In the genomic region with DNA sequence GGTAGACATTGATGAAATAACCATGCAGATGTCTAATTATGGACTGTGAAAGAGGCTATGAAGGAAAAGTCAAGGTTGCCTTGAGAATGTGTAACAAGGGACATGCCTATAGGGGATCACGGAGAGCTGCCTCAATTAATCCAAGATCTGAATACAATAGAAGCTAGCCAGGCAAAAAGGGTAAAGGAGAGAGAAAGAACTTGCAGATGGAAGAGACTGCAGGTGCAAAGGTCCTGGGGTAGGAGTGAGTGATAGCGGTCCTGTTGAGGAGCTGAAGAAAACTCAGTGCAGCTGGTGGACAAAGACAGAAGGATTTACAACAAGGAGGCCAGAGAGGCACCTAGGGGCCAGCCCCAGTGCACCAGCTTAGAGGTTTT, we compare ENCODE assay signal across 13 cellular contexts. TPM values are rescaled to one million over a fixed set of nuclear protein-coding genes. Genes with fewer than 3 reads are reported as not detected.
DNase-seq lines count a peak whose midpoint lies in the region; ATAC-seq, FAIRE-seq and TF ChIP-seq lines count a peak whose summit lies in the region.
"Had no signal": no experiment of that assay in that cellular context is flagged by ENCODE, and none has a peak within 500 bp of the region (broad histone marks: within the 10 kb centered on the region; RNA-seq: fewer than 3 reads in every experiment).

No MANE protein-coding gene starts in this region.

- H3K27me3 ChIP-seq in vagina, result no peaks in the 10 kb centered on the region

- POLR2A ChIA-PET in activated CD4-positive, alpha-beta memory T cell treated with anti-CD3 and anti-CD28 coated beads for 36 hours (lab: Charles Lee), result interaction anchor here (0.7 to 2.1 kb wide), 12 partner anchors 9 to 99 kb away, joined by 3 to 19 read pairs (median 4); no protein-coding TSS in a partner anchor

- H3K9me3 ChIP-seq in vagina, result no peaks in the 10 kb centered on the region
- H3K9me3 ChIP-seq in kidney (ENCODE audit: control insufficient read depth in 1 of 2, low read length in 2 of 2), result no peaks in the 10 kb centered on the region

- TF ChIP-seq POLR2A in vagina (IDR thresholded peaks at IDR 0.05), result no peak

- H3K4me3 Mint-ChIP-seq in activated naive CD4-positive, alpha-beta T cell treated with anti-CD3 and anti-CD28 coated beads, Interleukin-2, amount 50 U/mL, for 24 hours, result peak overlapping the region; percentile 81
- peak overlapping the region; percentile 82 for H3K4me3 Mint-ChIP-seq in activated CD4-positive, alpha-beta memory T cell treated with anti-CD3 and anti-CD28 coated beads for 36 hours
- H3K4me3 Mint-ChIP-seq in immature natural killer cell, result peak overlapping the region; percentile 88 to 92 (median 89)

- no peak overlapping the region for H3K9ac ChIP-seq in kidney (ENCODE audit: low read length in 2 of 2)

- H3K4me1 Mint-ChIP-seq in activated naive CD4-positive, alpha-beta T cell treated with anti-CD3 and anti-CD28 coated beads, Interleukin-2, amount 50 U/mL, for 24 hours, result peaks cover 67% of the 10 kb centered on the region
- peaks cover 64% of the 10 kb centered on the region for H3K4me1 Mint-ChIP-seq in activated CD4-positive, alpha-beta memory T cell treated with anti-CD3 and anti-CD28 coated beads for 36 hours (ENCODE audit: low read depth)
- H3K4me1 Mint-ChIP-seq in immature natural killer cell, result peaks cover 74 to 80% of the 10 kb centered on the region in 2 donors

- H3K9me3 Mint-ChIP-seq in activated naive CD4-positive, alpha-beta T cell treated with anti-CD3 and anti-CD28 coated beads, Interleukin-2, amount 50 U/mL, for 24 hours, result no peaks in the 10 kb centered on the region
- H3K9me3 Mint-ChIP-seq in activated CD4-positive, alpha-beta memory T cell treated with anti-CD3 and anti-CD28 coated beads for 36 hours, result no peaks in the 10 kb centered on the region
- H3K9me3 Mint-ChIP-seq in immature natural killer cell, result no peaks in the 10 kb centered on the region

- H3K27ac ChIP-seq in vagina (peak overlapping the region; percentile 84), kidney (ENCODE audit: low read depth in 2 of 2, low read length in 2 of 2) (no peak overlapping the region)

- H3K36me3 ChIP-seq in vagina, result no peaks in the 10 kb centered on the region
- no peaks in the 10 kb centered on the region for H3K36me3 ChIP-seq in kidney (ENCODE audit: control insufficient read depth in 1 of 2, insufficient read depth in 2 of 2, low read length in 2 of 2)

- no peaks in the 10 kb centered on the region for H3K36me3 Mint-ChIP-seq in activated naive CD4-positive, alpha-beta T cell treated with anti-CD3 and anti-CD28 coated beads, Interleukin-2, amount 50 U/mL, for 24 hours
- H3K36me3 Mint-ChIP-seq in activated CD4-positive, alpha-beta memory T cell treated with anti-CD3 and anti-CD28 coated beads for 36 hours, result peaks cover 30% of the 10 kb centered on the region
- H3K36me3 Mint-ChIP-seq in immature natural killer cell, result peaks cover 11 to 22% (median 11%) of the 10 kb centered on the region in 3 donors

- H3K4me1 ChIP-seq in vagina (peaks cover 65% of the 10 kb centered on the region), kidney (ENCODE audit: control insufficient read depth in 1 of 2, insufficient read depth in 1 of 2, low read depth in 1 of 2, low read length in 2 of 2) (no peaks in the 10 kb centered on the region)

- no peak for FAIRE-seq in kidney (lab: Jason Lieb, UNC)

- peaks cover 1% of the 10 kb centered on the region for H3K27me3 Mint-ChIP-seq in activated naive CD4-positive, alpha-beta T cell treated with anti-CD3 and anti-CD28 coated beads, Interleukin-2, amount 50 U/mL, for 24 hours
- H3K27me3 Mint-ChIP-seq in activated CD4-positive, alpha-beta memory T cell treated with anti-CD3 and anti-CD28 coated beads for 36 hours, result no peaks in the 10 kb centered on the region
- H3K27me3 Mint-ChIP-seq in immature natural killer cell (ENCODE audit: low read depth in 3 of 3), result peaks cover 8 to 18% (median 13%) of the 10 kb centered on the region in 3 donors

- ATAC-seq in HG03354 (IDR thresholded peaks at IDR 0.05; ENCODE audit: poor library complexity, severe bottlenecking, unreplicated experiment), result no peak
- no peak for ATAC-seq in GM18858 (IDR thresholded peaks at IDR 0.05; ENCODE audit: unreplicated experiment)

- no peak overlapping the region for H3K4me3 ChIP-seq in vagina
- no peak overlapping the region for H3K4me3 ChIP-seq in kidney (ENCODE audit: low read length in 2 of 2)

- DNase-seq in activated naive CD4-positive, alpha-beta T cell treated with anti-CD3 and anti-CD28 coated beads, Interleukin-2, amount 50 U/mL, for 16 hours, result no peak
- DNase-seq in activated CD4-positive, alpha-beta memory T cell treated with anti-CD3 and anti-CD28 coated beads for 36 hours, result no peak
- DNase-seq in immature natural killer cell (no peak), vagina (ENCODE audit: extremely low spot score in 2 of 2) (no peak), kidney (no peak)
- DNase-seq: erythroblast; GOT3; NCI-H345; Right ventricle myocardium superior; stimulated activated CD4-positive, alpha-beta T cell treated with anti-CD3 and anti-CD28 coated beads, Interleukin-12 subunit alpha, Interleukin-12 subunit beta, amount 100 ng/mL, for 4 hours had no signal

- no peak for TF ChIP-seq CTCF in vagina (IDR thresholded peaks at IDR 0.05)
- TF ChIP-seq CTCF in kidney (IDR thresholded peaks at IDR 0.05; ENCODE audit: borderline replicate concordance, extremely low read depth, insufficient read depth), result no peak

- intact Hi-C loops in activated CD4-positive, alpha-beta memory T cell treated with anti-CD3 and anti-CD28 coated beads for 36 hours (cut with micrococcal nuclease), result no loop called here
- intact Hi-C loops in vagina (cut with DNase I) (no loop called here), kidney (cut with DNase I) (no loop called here)

- H3K27ac Mint-ChIP-seq in activated naive CD4-positive, alpha-beta T cell treated with anti-CD3 and anti-CD28 coated beads, Interleukin-2, amount 50 U/mL, for 24 hours, result peak overlapping the region; percentile 31
- peak overlapping the region; percentile 85 for H3K27ac Mint-ChIP-seq in activated CD4-positive, alpha-beta memory T cell treated with anti-CD3 and anti-CD28 coated beads for 36 hours
- peak overlapping the region; percentile 81 to 97 (median 97) for H3K27ac Mint-ChIP-seq in immature natural killer cell

- CTCF ChIA-PET in activated CD4-positive, alpha-beta memory T cell treated with anti-CD3 and anti-CD28 coated beads for 36 hours (lab: Charles Lee), result interaction anchor here (0.9 to 2.9 kb wide), 7 partner anchors 15 to 154 kb away, joined by 3 to 37 read pairs (median 5); a partner anchor contains a TSS

RNA-seq across cellular contexts. Expression of a gene that starts 15.9 kb away (rescaled TPM):
- 10 to 100 TPM; 14.5 to 15.2 TPM for total RNA-seq in activated CD4-positive, alpha-beta memory T cell treated with anti-CD3 and anti-CD28 coated beads for 36 hours
- under 1 TPM in 1 of 3 donors, not detected in 2; 0.12 TPM for polyA plus RNA-seq in immature natural killer cell
- 296 TPM for total RNA-seq in vagina
- total RNA-seq in kidney, result 0.31 TPM
- 2.2 TPM for polyA plus RNA-seq in kidney (ENCODE audit: insufficient read depth, low read depth, low replicate concordance)
- total RNA-seq: Right ventricle myocardium superior had no signal

RNA-seq across cellular contexts. Expression of a gene that starts 48.0 kb away (rescaled TPM):
- total RNA-seq in activated CD4-positive, alpha-beta memory T cell treated with anti-CD3 and anti-CD28 coated beads for 36 hours, result 100 to 1,000 TPM; 137 to 145 TPM
- polyA plus RNA-seq in immature natural killer cell, result 10 to 100 TPM; 29.6 to 50.9 (median 43.2) TPM
- total RNA-seq in vagina, result not detected
- 7.1 TPM for total RNA-seq in kidney
- polyA plus RNA-seq in kidney (ENCODE audit: insufficient read depth, low read depth, low replicate concordance), result 0.17 TPM
- total RNA-seq: Right ventricle myocardium superior had no signal

Comparison
In these comparisons a context has a peak if more than half of its experiments do, and no peak if none do; other contexts are left out.
1. H3K27ac Mint-ChIP-seq: peak in every context shown above with its lines; median percentile 97 in immature natural killer cell; 85 in activated CD4-positive, alpha-beta memory T cell treated with anti-CD3 and anti-CD28 coated beads for 36 hours; 31 in activated naive CD4-positive, alpha-beta T cell treated with anti-CD3 and anti-CD28 coated beads, Interleukin-2, amount 50 U/mL, for 24 hours.
2. RNA of a gene that starts 15.9 kb away (total RNA-seq): 296 TPM in vagina (single experiment); 14.5 to 15.2 TPM in activated CD4-positive, alpha-beta memory T cell treated with anti-CD3 and anti-CD28 coated beads for 36 hours and 0.31 TPM in kidney (single experiment); every median in the first group is over 10 times any median in the second.
3. RNA of a gene that starts 48.0 kb away (total RNA-seq): 137 to 145 TPM in activated CD4-positive, alpha-beta memory T cell treated with anti-CD3 and anti-CD28 coated beads for 36 hours; 7.1 TPM in kidney (single experiment) and not detected in vagina (single experiment); every median in the first group is over 10 times any median in the second.
4. Peak in every context shown above with its lines, with median percentiles within 50 percentile points of each other: H3K4me3 Mint-ChIP-seq.